8 cellular contexts compared by ENCODE assay signal in genomic region chrX:19888419-19888879, GRCh38. TPM values are rescaled to one million over a fixed set of nuclear protein-coding genes. Genes with fewer than 3 reads are reported as not detected.
DNase-seq lines count a peak whose midpoint lies in the region; ATAC-seq, FAIRE-seq and TF ChIP-seq lines count a peak whose summit lies in the region.

No MANE protein-coding gene starts in this region.

- H3K27me3 Mint-ChIP-seq in astrocyte (ENCODE audit: low read depth, unreplicated experiment): no peaks in the 10 kb centered on the region

- H3K79me2 ChIP-seq in astrocyte (ENCODE audit: insufficient read depth, low read length): peaks cover 16% of the 10 kb centered on the region

- peak; percentile 60 for TF ChIP-seq CTCF in Panc1 (IDR thresholded peaks at IDR 0.05)
- peak; percentile 44 for TF ChIP-seq CTCF in astrocyte (IDR thresholded peaks at IDR 0.05; ENCODE audit: insufficient read depth, low read depth, low read length)
- TF ChIP-seq CTCF in right atrium auricular region (IDR thresholded peaks at IDR 0.05): peak in 1 of 2 donors; percentile 68

- peak overlapping the region; percentile 54 for H3K4me3 ChIP-seq in Panc1 (ENCODE audit: low read depth in 2 of 2, low read length in 2 of 2)
- H3K4me3 ChIP-seq in astrocyte (ENCODE audit: insufficient read depth, low read depth, low read length): peak overlapping the region; percentile 62
- peak overlapping the region; percentile 44 to 74 for H3K4me3 ChIP-seq in right atrium auricular region

- no TSS peak for BruUV-seq in Panc1 (replicated peaks; lab: Mats Ljungman, UMichigan)

- H3K4me1 ChIP-seq in Panc1 (ENCODE audit: control insufficient read depth, insufficient read depth, low read length): no peaks in the 10 kb centered on the region
- peaks cover 7% of the 10 kb centered on the region for H3K4me1 ChIP-seq in astrocyte (ENCODE audit: insufficient read depth, low read length)
- no peaks in the 10 kb centered on the region for H3K4me1 ChIP-seq in right atrium auricular region

- intact Hi-C loops in Panc1 (cut with micrococcal nuclease; ENCODE audit: unreplicated experiment): loop anchor here (2.0 kb wide), 1 partner anchor 150 kb away; no protein-coding TSS in a partner anchor

- H3K9ac ChIP-seq in astrocyte (ENCODE audit: low read length): peak overlapping the region; percentile 73

- H3K4me1 Mint-ChIP-seq in astrocyte (ENCODE audit: low read depth, unreplicated experiment): peaks cover 11% of the 10 kb centered on the region

- H4K20me1 ChIP-seq in astrocyte (ENCODE audit: insufficient read depth, low read length): peaks cover 20% of the 10 kb centered on the region

- H3K4me3 Mint-ChIP-seq in astrocyte (ENCODE audit: unreplicated experiment): peak overlapping the region; percentile 78

- H3K27ac ChIP-seq in Panc1 (ENCODE audit: low read length) (peak overlapping the region; percentile 70), astrocyte (ENCODE audit: low read depth, low read length) (peak overlapping the region; percentile 19), right atrium auricular region (peak overlapping the region; percentile 42 to 67)

- peak; percentile 18 for DNase-seq in DMS153 treated with DMSO at 0.1 percent for 48 hours (lab: John Stamatoyannopoulos, UW; ENCODE audit: unreplicated experiment)
- DNase-seq in HT-29 (ENCODE audit: low spot score): peak; percentile 86
- no peak for DNase-seq in Panc1 (ENCODE audit: low read depth, low spot score)
- DNase-seq in astrocyte (ENCODE audit: low read depth): peak; percentile 42
- no peak for DNase-seq in right atrium auricular region (ENCODE audit: low spot score)
- DNase-seq in pons (ENCODE audit: low spot score): peak; percentile 82

- CTCF ChIA-PET in Panc1 (lab: Charles Lee): interaction anchor here (0.8 to 1.0 kb wide), 2 partner anchors 16 to 148 kb away, joined by 3 read pairs; no protein-coding TSS in a partner anchor

- ATAC-seq in Panc1 (peak; percentile 88), GM19397 (IDR thresholded peaks at IDR 0.05; ENCODE audit: unreplicated experiment) (no peak), GM21528 (IDR thresholded peaks at IDR 0.05; ENCODE audit: low FRiP score, unreplicated experiment) (no peak)

- peak; percentile 69 for FAIRE-seq in astrocyte (lab: Jason Lieb, UNC)

- peak overlapping the region; percentile 93 for H3K4me2 ChIP-seq in astrocyte (ENCODE audit: low read length)

- H2AFZ ChIP-seq in astrocyte (ENCODE audit: low read depth, low read length): peak overlapping the region; percentile 69

- H3K27me3 ChIP-seq in Panc1 (ENCODE audit: control insufficient read depth, insufficient read depth, low read length) (no peaks in the 10 kb centered on the region), astrocyte (ENCODE audit: insufficient read depth, low read length) (no peaks in the 10 kb centered on the region), right atrium auricular region (no peaks in the 10 kb centered on the region)

- no peaks in the 10 kb centered on the region for H3K9me3 ChIP-seq in Panc1 (ENCODE audit: control insufficient read depth, insufficient read depth, low read depth, low read length)
- H3K9me3 ChIP-seq in astrocyte (ENCODE audit: insufficient read depth, low read depth, low read length): no peaks in the 10 kb centered on the region
- H3K9me3 ChIP-seq in right atrium auricular region: no peaks in the 10 kb centered on the region

- no peaks in the 10 kb centered on the region for H3K9me3 Mint-ChIP-seq in astrocyte (ENCODE audit: unreplicated experiment)

- H3K27ac Mint-ChIP-seq in astrocyte (ENCODE audit: unreplicated experiment): peak overlapping the region; percentile 92

- in situ Hi-C loops in Panc1 (cut with HindIII; ENCODE audit: low pct_unique_long_range_greater_than_20kb, low sequenced_read_pairs): no loop called here

- POLR2A ChIA-PET in Panc1 (lab: Charles Lee): no interaction called here

- peaks cover 2% of the 10 kb centered on the region for H3K36me3 Mint-ChIP-seq in astrocyte (ENCODE audit: low read depth, unreplicated experiment)

- H3K36me3 ChIP-seq in Panc1 (ENCODE audit: control insufficient read depth, insufficient read depth, low read length) (no peaks in the 10 kb centered on the region), astrocyte (ENCODE audit: insufficient read depth, low read length) (no peaks in the 10 kb centered on the region), right atrium auricular region (no peaks in the 10 kb centered on the region)

RNA-seq across cellular contexts. Expression of gene SH3KBP1, which starts 1.0 kb away (rescaled TPM):
- 22.5 and 24.8 TPM in 2 replicates for total RNA-seq in HT-29 (2014; rRNA removed; shearing (Covaris generic))
- total RNA-seq in Panc1 (2021; ENCODE audit: unreplicated experiment) (34.6 TPM), astrocyte (58.2 and 60.6 TPM in 2 replicates), right atrium auricular region (10 to 100 TPM in 1 of 2 donors, 1 to 10 TPM in 1; 9.4 to 21.4 TPM)
- 32.0 TPM for polyA plus RNA-seq in Panc1 (2012; ENCODE audit: insufficient read length)

Comparison
In these comparisons a context has a peak if more than half of its experiments do, and no peak if none do; other contexts are left out.
1. DNase-seq: peak in DMS153 treated with DMSO at 0.1 percent for 48 hours (single experiment), HT-29 (single experiment), astrocyte (single experiment) and pons (single experiment); none in Panc1 (single experiment) and right atrium auricular region (single experiment).
2. H3K27ac ChIP-seq: peak in every context shown above with its lines; median percentile 70 in Panc1; 54 in right atrium auricular region; 19 in astrocyte.
3. Peak in every context shown above with its lines, with median percentiles within 50 percentile points of each other: H3K4me3 ChIP-seq.